8 cellular contexts compared by ENCODE assay signal in the genomic region with DNA sequence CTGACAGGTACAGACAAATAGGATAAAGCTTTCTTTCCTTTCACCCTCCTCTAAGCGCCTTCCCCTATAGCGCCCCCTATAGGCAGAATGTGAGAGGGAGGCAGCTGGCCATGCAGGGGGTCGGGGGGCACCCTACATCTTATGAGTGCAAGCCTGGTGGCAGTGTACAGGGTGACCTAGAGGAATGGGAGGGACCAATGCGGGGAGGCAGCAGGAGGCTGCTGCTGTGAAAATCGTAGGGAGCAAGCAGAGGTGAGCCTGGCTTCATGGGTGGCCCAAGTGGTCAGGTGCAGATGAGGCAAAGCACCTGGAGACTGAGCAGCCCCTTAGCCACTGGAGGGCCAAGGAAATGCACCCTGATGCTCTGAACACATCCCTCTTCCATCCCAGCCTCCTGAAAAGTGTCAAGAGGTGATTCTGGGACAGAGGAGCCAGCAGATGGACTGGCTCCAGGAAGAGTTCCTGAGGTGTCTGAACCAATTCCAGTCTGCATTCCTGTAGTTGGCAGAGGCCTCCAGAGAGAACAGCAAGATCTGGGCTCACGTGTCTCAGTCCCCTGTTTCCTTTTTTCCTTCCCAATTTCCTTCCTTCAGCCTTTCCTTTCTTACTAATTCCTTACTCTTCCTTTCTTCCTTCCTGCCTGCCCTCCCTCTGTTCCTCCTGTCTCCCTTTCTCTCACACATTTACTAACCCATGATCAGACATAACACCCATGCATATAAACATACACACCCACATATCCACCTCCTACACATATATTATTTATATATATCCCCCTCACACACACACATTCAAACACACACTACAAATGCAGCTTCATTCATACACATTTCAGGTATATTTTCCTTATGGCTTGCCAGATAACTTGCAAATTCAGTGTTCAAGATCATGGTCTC. TPM values are rescaled to one million over a fixed set of nuclear protein-coding genes. Genes with fewer than 3 reads are reported as not detected.
DNase-seq lines count a peak whose midpoint lies in the region; TF ChIP-seq lines count a peak whose summit lies in the region.
"Had no signal": no experiment of that assay in that cellular context is flagged by ENCODE, and none has a peak within 500 bp of the region (broad histone marks: within the 10 kb centered on the region; RNA-seq: fewer than 3 reads in every experiment).

No MANE protein-coding gene starts in this region.

- H3K36me3 Mint-ChIP-seq in nephron (ENCODE audit: low read depth): no peaks in the 10 kb centered on the region

- no peaks in the 10 kb centered on the region for H3K36me3 ChIP-seq in GM06990 (ENCODE audit: control insufficient read depth, insufficient read depth, low read length)

- no peak overlapping the region for H3K4me3 Mint-ChIP-seq in nephron

- peaks cover 15% of the 10 kb centered on the region for H3K4me1 Mint-ChIP-seq in nephron

- peaks cover 20% of the 10 kb centered on the region for H3K27me3 Mint-ChIP-seq in nephron (ENCODE audit: low read depth)

- no peak for DNase-seq in GM06990 (ENCODE audit: extremely low read depth, insufficient read length)
- DNase-seq in M059J (ENCODE audit: low read depth): peak; percentile 13
- peak; percentile 11 for DNase-seq in cerebellum (ENCODE audit: low spot score)
- no peak for DNase-seq in inferior parietal cortex (ENCODE audit: extremely low spot score)
- DNase-seq in RKO (ENCODE audit: low spot score): no peak
- no peak for DNase-seq in NCI-H1436 (lab: John Stamatoyannopoulos, UW)
- DNase-seq: NK-92 treated with Interleukin-12 subunit alpha and Interleukin-12 subunit beta, amount 100 ng/mL, for 24 hours had no signal

- no peak overlapping the region for H3K27ac Mint-ChIP-seq in nephron

- H3K9me3 Mint-ChIP-seq in nephron: no peaks in the 10 kb centered on the region

- no peak overlapping the region for H3K4me3 ChIP-seq in GM06990 (replicated peaks; ENCODE audit: low read depth, low read length)

- no peaks in the 10 kb centered on the region for H3K27me3 ChIP-seq in GM06990 (replicated peaks; ENCODE audit: control insufficient read depth, insufficient read depth, low read length)

- TF ChIP-seq CTCF in GM06990 (IDR thresholded peaks at IDR 0.05; ENCODE audit: insufficient read depth, low read length, poor library complexity, severe bottlenecking): peak; percentile 61
- TF ChIP-seq CTCF in nephron (IDR thresholded peaks at IDR 0.05; ENCODE audit: unreplicated experiment in 3 of 3): peak; percentile 26 to 40 (median 33)

RNA-seq across cellular contexts. Expression of a gene that starts 32.8 kb away (rescaled TPM):
- 27.2 and 45.4 TPM in 2 replicates for total RNA-seq in M059J (2014; rRNA removed; shearing (Covaris generic))
- total RNA-seq in cerebellum: 11.6 TPM

Comparison
In these comparisons a context has a peak if more than half of its experiments do, and no peak if none do; other contexts are left out.
1. DNase-seq: peak in M059J (single experiment) and cerebellum (single experiment); none in GM06990 (single experiment), inferior parietal cortex (single experiment), RKO (single experiment) and NCI-H1436 (single experiment).